18 cellular contexts compared by ENCODE assay signal in the genomic region with DNA sequence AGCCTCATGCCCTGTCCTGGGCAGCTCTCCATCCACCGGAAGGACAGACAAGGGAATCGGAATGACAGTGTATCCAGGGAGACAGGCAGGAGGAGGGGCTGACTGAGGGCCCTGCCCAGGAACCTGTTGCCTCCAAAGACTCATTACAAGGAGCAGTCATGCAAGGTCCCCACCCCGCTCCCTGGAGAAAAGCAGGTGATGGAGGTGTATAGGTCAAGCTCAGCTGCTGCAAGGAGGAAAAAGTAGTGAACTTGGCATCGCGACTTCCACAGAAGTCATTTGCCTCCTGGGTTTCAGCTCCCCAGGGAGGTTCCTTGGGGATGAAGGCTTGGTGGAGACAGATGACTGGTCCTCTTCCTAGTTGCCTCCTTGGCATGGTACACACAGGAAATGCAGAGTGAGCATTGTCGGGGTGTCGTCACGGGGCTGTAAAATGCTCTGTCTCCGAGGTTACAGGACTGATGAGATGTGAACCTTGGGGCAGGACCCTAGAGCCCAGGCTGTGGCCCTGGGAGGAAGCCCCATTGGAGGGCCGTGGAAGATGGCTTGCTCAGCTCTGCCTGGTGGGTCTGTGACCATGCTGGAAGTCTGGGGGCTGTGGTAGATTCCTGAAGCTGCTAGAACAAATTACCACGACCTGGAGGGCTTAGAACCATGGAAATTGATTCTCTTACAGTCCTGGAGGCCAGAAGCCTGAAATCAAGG.
"Had no signal": no experiment of that assay in that cellular context is flagged by ENCODE, and none has a peak within 500 bp of the region (broad histone marks: within the 10 kb centered on the region; RNA-seq: fewer than 3 reads in every experiment).

No MANE protein-coding gene starts in this region.

- H3K27me3 ChIP-seq: ovary, thyroid gland had no signal

- DNase-seq: activated B cell treated with CpG ODN at 0.5 μM for 24 hours; activated CD4-positive, alpha-beta T cell treated with anti-CD3 and anti-CD28 coated beads, Interleukin-2, amount 10 ng/mL, durations not matched to agents 7 days and 5 days; activated CD8-positive, alpha-beta T cell treated with anti-CD3 and anti-CD28 coated beads, Interleukin-2, amount 10 ng/mL, durations not matched to agents 7 days and 5 days; activated naive CD4-positive, alpha-beta T cell treated with anti-CD3 and anti-CD28 coated beads, Interleukin-2, amount 10 ng/mL, durations not matched to agents 7 days and 5 days; activated T-cell treated with anti-CD3 and anti-CD28 coated beads, Interleukin-2, amount 50 U/mL, for 24 hours; heart left ventricle; left ventricle myocardium inferior; mammary epithelial cell; stimulated activated naive CD4-positive, alpha-beta T cell; T-cell; T-helper 9 cell; thyroid gland had no signal

- FAIRE-seq: astrocyte had no signal

- ATAC-seq: activated CD8-positive, alpha-beta T cell treated with anti-CD3 and anti-CD28 coated beads, Interleukin-2, amount 10 ng/mL, durations not matched to agents 7 days and 5 days; gastroesophageal sphincter; heart left ventricle; T-cell had no signal

- H3K4me3 ChIP-seq: breast epithelium, coronary artery, esophagus muscularis mucosa, gastroesophageal sphincter, heart left ventricle, left ventricle myocardium inferior, ovary, thyroid gland had no signal

- H3K27ac ChIP-seq: breast epithelium, coronary artery, esophagus muscularis mucosa, gastroesophageal sphincter, heart left ventricle, left ventricle myocardium inferior, ovary, thyroid gland had no signal

- H3K4me1 ChIP-seq: breast epithelium, esophagus muscularis mucosa, gastroesophageal sphincter, heart left ventricle, left ventricle myocardium inferior, thyroid gland had no signal

- H3K9me3 ChIP-seq: breast epithelium, esophagus muscularis mucosa, left ventricle myocardium inferior, ovary, thyroid gland had no signal

- H3K36me3 ChIP-seq: breast epithelium, esophagus muscularis mucosa, gastroesophageal sphincter, heart left ventricle, left ventricle myocardium inferior, ovary, thyroid gland had no signal
